8 cellular contexts compared by ENCODE assay signal in genomic region chr3:52705438-52705687, GRCh38. TPM values are rescaled to one million over a fixed set of nuclear protein-coding genes. Genes with fewer than 3 reads are reported as not detected.
DNase-seq lines count a peak whose midpoint lies in the region; ATAC-seq, FAIRE-seq and TF ChIP-seq lines count a peak whose summit lies in the region.

No MANE protein-coding gene starts in this region.

- H3K4me3 Mint-ChIP-seq in H9, result peak overlapping the region; percentile 96 to 97

- no peak overlapping the region for H2BK12ac ChIP-seq in H9 (ENCODE audit: insufficient read length, low read depth, low read length)

- H3K4me1 Mint-ChIP-seq in H9, result peaks cover 15% of the 10 kb centered on the region in 2 experiments

- H3K27me3 Mint-ChIP-seq in H9 (ENCODE audit: low read depth), result no peaks in the 10 kb centered on the region

- no peak overlapping the region for H2BK5ac ChIP-seq in H9 (ENCODE audit: insufficient read length, low read length)

- no peak overlapping the region for H2BK15ac ChIP-seq in H9 (ENCODE audit: low read depth, low read length)

- no peak overlapping the region for H3K56ac ChIP-seq in H9 (ENCODE audit: insufficient read length, low read depth, low read length)

- peaks cover 0 to 30% of the 10 kb centered on the region in 2 donors for H3K36me3 ChIP-seq in gastroesophageal sphincter
- H3K36me3 ChIP-seq in smooth muscle cell (ENCODE audit: low read depth), result peaks cover 4% of the 10 kb centered on the region

- no peak for DNase-seq in H9
- DNase-seq in smooth muscle cell (lab: John Stamatoyannopoulos, UW; ENCODE audit: unreplicated experiment), result no peak
- no peak for DNase-seq in GM03348 (ENCODE audit: low spot score)
- DNase-seq in GM19239 (ENCODE audit: insufficient read length, low spot score), result no peak
- no peak for DNase-seq in DMS79 (lab: John Stamatoyannopoulos, UW)
- DNase-seq in stimulated activated CD4-positive, alpha-beta T cell treated with anti-CD3 and anti-CD28 coated beads, Interleukin-4, amount 100 ng/mL, for 24 hours, result no peak

- H4K5ac ChIP-seq in H9 (ENCODE audit: insufficient read length, low read depth, low read length), result no peak overlapping the region

- H4K20me1 ChIP-seq in H9 (ENCODE audit: control insufficient read depth, insufficient read depth, insufficient read length) (no peaks in the 10 kb centered on the region), smooth muscle cell (ENCODE audit: low read depth) (peaks cover 29% of the 10 kb centered on the region)

- H3K27me3 ChIP-seq in H9 (ENCODE audit: insufficient read depth, low read length) (no peaks in the 10 kb centered on the region), gastroesophageal sphincter (no peaks in the 10 kb centered on the region), smooth muscle cell (ENCODE audit: low read depth) (no peaks in the 10 kb centered on the region)

- H3K79me1 ChIP-seq in H9 (ENCODE audit: insufficient read depth, low read depth, low read length, poor library complexity, severe bottlenecking), result no peaks in the 10 kb centered on the region

- peak; percentile 38 to 67 for TF ChIP-seq POLR2A in gastroesophageal sphincter (IDR thresholded peaks at IDR 0.05)

- no CpG with 5 or more reads among the region's 25 CpGs for WGBS in H9 (ENCODE audit: extremely low coverage, insufficient read length, low lambda C conversion rate)
- no CpG with 5 or more reads among the region's 25 CpGs for WGBS in gastroesophageal sphincter (ENCODE audit: low coverage in 1 of 2), 2 donors
- WGBS in smooth muscle cell (ENCODE audit: low lambda C conversion rate), result 0% methylated on average over 16 of the region's 25 CpGs

- H3K9me3 Mint-ChIP-seq in H9, result no peaks in the 10 kb centered on the region; a peak in 1 of 5 replicates

- peaks cover 7 to 17% (median 13%) of the 10 kb centered on the region in 3 experiments; a peak in 6 of 7 replicates for H3K36me3 Mint-ChIP-seq in H9 (ENCODE audit: insufficient read depth in 1 of 3, low read depth in 3 of 3)

- no peaks in the 10 kb centered on the region for H3K9me3 ChIP-seq in H9 (ENCODE audit: control insufficient read depth, low read depth, low read length)
- H3K9me3 ChIP-seq in gastroesophageal sphincter, result no peaks in the 10 kb centered on the region
- H3K9me3 ChIP-seq in smooth muscle cell (replicated peaks; ENCODE audit: low read depth), result no peaks in the 10 kb centered on the region

- no peak for TF ChIP-seq EP300 in gastroesophageal sphincter (IDR thresholded peaks at IDR 0.05)

- no peak overlapping the region for H3T11ph ChIP-seq in H9 (ENCODE audit: low read length)

- no peak overlapping the region for H2AK5ac ChIP-seq in H9 (ENCODE audit: insufficient read length, low read length)

- ATAC-seq in gastroesophageal sphincter, result no peak

- no peak overlapping the region for H2BK20ac ChIP-seq in H9 (ENCODE audit: low read depth, low read length, poor library complexity, severe bottlenecking)

- no peak overlapping the region for H3K27ac ChIP-seq in H9 (ENCODE audit: insufficient read length, low read depth, low read length)
- H3K27ac ChIP-seq in VCaP, result peak overlapping the region; percentile 95
- H3K27ac ChIP-seq in gastroesophageal sphincter, result peak overlapping the region; percentile 59 to 94 (median 93)
- H3K27ac ChIP-seq in smooth muscle cell (ENCODE audit: low read depth), result peak overlapping the region; percentile 87

- no peak overlapping the region for H3K4ac ChIP-seq in H9 (ENCODE audit: low read depth, low read length)

- H3K79me2 ChIP-seq in H9 (ENCODE audit: insufficient read depth, low read length), result peaks cover 3% of the 10 kb centered on the region; the same call in 1 of the 2 replicates
- peaks cover 73% of the 10 kb centered on the region for H3K79me2 ChIP-seq in smooth muscle cell (ENCODE audit: low read depth)

- peaks cover 12% of the 10 kb centered on the region for H3K23me2 ChIP-seq in H9 (ENCODE audit: insufficient read length, low read depth, low read length, poor library complexity, severe bottlenecking)

- H4K8ac ChIP-seq in H9 (replicated peaks; ENCODE audit: insufficient read length, low read depth, low read length), result no peak overlapping the region

- no peak overlapping the region for H3K14ac ChIP-seq in H9 (ENCODE audit: insufficient read depth, low read length)

- H3K9ac ChIP-seq in H9 (ENCODE audit: extremely low read depth, insufficient read length, low read length), result peak overlapping the region; percentile 45
- H3K9ac ChIP-seq in smooth muscle cell (ENCODE audit: low read depth), result peak overlapping the region; percentile 89

- peak overlapping the region; percentile 87 for H3K4me2 ChIP-seq in H9 (ENCODE audit: insufficient read depth, insufficient read length, low read length)
- H3K4me2 ChIP-seq in smooth muscle cell, result peak overlapping the region; percentile 100

- FAIRE-seq in GM19239 (lab: Jason Lieb, UNC), result no peak

- H4K91ac ChIP-seq in H9 (ENCODE audit: insufficient read length, low read depth, low read length), result no peak overlapping the region

- peaks cover 17% of the 10 kb centered on the region for H3F3A ChIP-seq in smooth muscle cell (ENCODE audit: low read depth)

- H3K4me1 ChIP-seq in H9 (ENCODE audit: insufficient read depth, low read length), result no peaks in the 10 kb centered on the region; the same call in 1 of the 2 replicates
- peaks cover 4 to 56% (median 22%) of the 10 kb centered on the region in 3 donors for H3K4me1 ChIP-seq in gastroesophageal sphincter
- H3K4me1 ChIP-seq in smooth muscle cell (ENCODE audit: low read depth), result peaks cover 25% of the 10 kb centered on the region

- H3K27ac Mint-ChIP-seq in H9, result peak overlapping the region in 2 of 3 experiments; percentile 40 to 81; a peak in 3 of 7 replicates

- peak overlapping the region; percentile 73 to 91 for H3K4me3 ChIP-seq in gastroesophageal sphincter
- H3K4me3 ChIP-seq in smooth muscle cell, result peak overlapping the region; percentile 98

- TF ChIP-seq CTCF in H9 (conservative IDR thresholded peaks at IDR 0.05), result no peak
- TF ChIP-seq CTCF in VCaP (conservative IDR thresholded peaks at IDR 0.05), result no peak
- TF ChIP-seq CTCF in gastroesophageal sphincter (IDR thresholded peaks at IDR 0.05), result no peak
- no peak for TF ChIP-seq CTCF in smooth muscle cell (IDR thresholded peaks at IDR 0.05; ENCODE audit: borderline replicate concordance, insufficient read depth, poor library complexity, severe bottlenecking)

- no peak overlapping the region for H3K18ac ChIP-seq in H9 (ENCODE audit: insufficient read length, low read depth, low read length)

- no peak overlapping the region for H3K23ac ChIP-seq in H9 (ENCODE audit: insufficient read length, low read depth, low read length)

- H2BK120ac ChIP-seq in H9 (ENCODE audit: low read depth, low read length, poor library complexity, severe bottlenecking), result no peak overlapping the region

- H2AFZ ChIP-seq in H9 (ENCODE audit: low read length) (no peak overlapping the region), smooth muscle cell (ENCODE audit: low read depth) (peak overlapping the region; percentile 96)

RNA-seq across cellular contexts. Expression of gene GLT8D1, which starts 0.2 kb away (rescaled TPM):
- 37.0 and 39.3 TPM in 2 replicates for total RNA-seq in H9 (2021)
- total RNA-seq in gastroesophageal sphincter, result 10 to 100 TPM; 36.9 to 57.7 (median 48.6) TPM
- 110 and 151 TPM in 2 replicates for total RNA-seq in smooth muscle cell
- 126 and 133 TPM in 2 replicates for polyA plus RNA-seq in smooth muscle cell

RNA-seq across cellular contexts. Expression of gene SPCS1, which starts 0.5 kb away (rescaled TPM):
- total RNA-seq in H9 (2021) (106 TPM in 2 replicates), gastroesophageal sphincter (100 to 1,000 TPM in 1 of 4 donors, 10 to 100 TPM in 3; 66.5 to 159 (median 88.2) TPM), smooth muscle cell (301 and 409 TPM in 2 replicates)
- 328 and 329 TPM in 2 replicates for polyA plus RNA-seq in smooth muscle cell

RNA-seq across cellular contexts. Expression of gene GNL3, which starts 19.5 kb away (rescaled TPM):
- total RNA-seq in H9 (2021) (245 and 250 TPM in 2 replicates), gastroesophageal sphincter (10 to 100 TPM; 36.4 to 83.7 (median 51.7) TPM), smooth muscle cell (131 and 146 TPM in 2 replicates)
- polyA plus RNA-seq in smooth muscle cell, result 89.4 and 106 TPM in 2 replicates

RNA-seq across cellular contexts. Expression of gene PBRM1, which starts 19.6 kb away (rescaled TPM):
- total RNA-seq in H9 (2021) (70.0 and 74.2 TPM in 2 replicates), gastroesophageal sphincter (100 to 1,000 TPM in 1 of 4 donors, 10 to 100 TPM in 3; 73.9 to 105 (median 98.4) TPM), smooth muscle cell (56.4 and 62.8 TPM in 2 replicates)
- 27.6 and 28.9 TPM in 2 replicates for polyA plus RNA-seq in smooth muscle cell
